Comparison of ENCODE assay signal across 21 cellular contexts in the genomic region with DNA sequence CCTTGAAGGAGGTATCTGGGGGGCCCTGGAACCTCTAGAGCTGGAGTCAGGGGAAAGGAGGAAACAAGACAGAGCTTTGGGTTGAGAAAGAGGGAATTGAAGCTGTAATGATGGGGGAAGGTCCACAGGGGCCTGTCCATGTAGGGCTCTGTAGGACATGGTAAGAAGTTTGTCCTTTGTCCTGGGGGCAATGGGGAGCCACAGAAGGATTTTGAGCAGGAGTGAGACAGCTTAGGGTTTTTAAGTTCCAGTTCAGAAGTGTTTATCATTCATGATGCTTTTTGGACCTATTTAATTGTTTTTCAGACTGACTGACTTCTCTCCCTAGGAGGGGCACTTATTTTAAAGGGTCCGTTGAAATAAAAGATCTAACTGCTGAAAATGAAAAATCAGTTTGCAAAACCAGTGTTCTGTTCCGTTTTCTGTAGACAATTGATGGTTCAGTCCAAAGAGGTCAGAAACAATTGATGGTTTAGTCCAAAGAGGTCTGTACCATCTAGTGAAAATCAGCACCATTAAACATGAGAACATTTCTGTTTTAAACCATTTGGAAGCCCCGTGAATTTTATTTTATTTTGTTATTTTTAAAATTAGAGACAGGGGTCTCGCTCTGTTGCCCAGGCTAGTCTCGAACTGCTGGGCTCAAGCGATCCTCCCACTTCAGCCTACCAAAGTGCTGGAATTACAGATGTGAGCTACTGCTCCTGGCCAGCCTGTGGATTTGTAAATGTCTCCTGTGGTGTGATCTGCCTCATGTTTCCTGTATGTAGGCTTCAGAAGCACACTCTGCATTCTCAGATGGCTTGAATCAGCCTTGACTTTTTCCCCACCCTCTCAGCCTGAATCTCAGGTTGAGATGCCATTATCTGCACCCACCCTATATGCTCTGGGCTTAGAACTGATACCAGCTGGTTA. TPM values are rescaled to one million over a fixed set of nuclear protein-coding genes. Genes with fewer than 3 reads are reported as not detected.
DNase-seq lines count a peak whose midpoint lies in the region; ATAC-seq and TF ChIP-seq lines count a peak whose summit lies in the region.
"Had no signal": no experiment of that assay in that cellular context is flagged by ENCODE, and none has a peak within 500 bp of the region (broad histone marks: within the 10 kb centered on the region; RNA-seq: fewer than 3 reads in every experiment).

No MANE protein-coding gene starts in this region.

- H3K4me1 ChIP-seq in Loucy (ENCODE audit: insufficient read depth, low read length, poor library complexity, severe bottlenecking), result peaks cover 6% of the 10 kb centered on the region
- H3K4me1 ChIP-seq in neural progenitor cell, result no peaks in the 10 kb centered on the region

- no peaks in the 10 kb centered on the region for H3K79me2 ChIP-seq in Loucy (ENCODE audit: insufficient read depth, low read length)
- no peaks in the 10 kb centered on the region for H3K79me2 ChIP-seq in neural progenitor cell (ENCODE audit: low read depth)

- H3K27ac Mint-ChIP-seq in neural progenitor cell, result peak overlapping the region; percentile 68
- H3K27ac Mint-ChIP-seq: activated CD8-positive, alpha-beta memory T cell treated with anti-CD3 and anti-CD28 coated beads, Interleukin-2, amount 10 ng/mL, durations not matched to agents 7 days and 5 days had no signal

- H3K27me3 ChIP-seq in Loucy (ENCODE audit: insufficient read depth, low read length, poor library complexity, severe bottlenecking) (no peaks in the 10 kb centered on the region), neural progenitor cell (no peaks in the 10 kb centered on the region)
- H3K27me3 ChIP-seq: tibial nerve had no signal

- H3K9me3 Mint-ChIP-seq in neural progenitor cell, result no peaks in the 10 kb centered on the region
- H3K9me3 Mint-ChIP-seq: naive thymus-derived CD8-positive, alpha-beta T cell had no signal

- ATAC-seq in HG02571 (IDR thresholded peaks at IDR 0.05; ENCODE audit: unreplicated experiment), result no peak
- no peak for ATAC-seq in HG03097 (IDR thresholded peaks at IDR 0.05; ENCODE audit: low FRiP score, unreplicated experiment)
- ATAC-seq: activated CD8-positive, alpha-beta memory T cell treated with anti-CD3 and anti-CD28 coated beads, Interleukin-2, amount 10 ng/mL, durations not matched to agents 7 days and 5 days; naive thymus-derived CD8-positive, alpha-beta T cell had no signal

- H3K36me3 Mint-ChIP-seq in neural progenitor cell, result no peaks in the 10 kb centered on the region

- H3K9me3 ChIP-seq in Loucy (ENCODE audit: insufficient read depth, low read depth, low read length) (no peaks in the 10 kb centered on the region), neural progenitor cell (ENCODE audit: low read depth) (no peaks in the 10 kb centered on the region)
- H3K9me3 ChIP-seq: tibial nerve had no signal

- H3K4me3 Mint-ChIP-seq in neural progenitor cell, result no peak overlapping the region
- H3K4me3 Mint-ChIP-seq: activated CD8-positive, alpha-beta memory T cell treated with anti-CD3 and anti-CD28 coated beads, Interleukin-2, amount 10 ng/mL, durations not matched to agents 7 days and 5 days; naive thymus-derived CD8-positive, alpha-beta T cell had no signal

- peak overlapping the region; percentile 2 for H3K4me2 ChIP-seq in Loucy (ENCODE audit: low read depth, low read length, poor library complexity, severe bottlenecking)
- H3K4me2 ChIP-seq in neural progenitor cell, result no peak overlapping the region

- H4K20me1 ChIP-seq in Loucy (ENCODE audit: insufficient read depth, low read length, poor library complexity, severe bottlenecking), result no peaks in the 10 kb centered on the region
- H4K20me1 ChIP-seq in neural progenitor cell (ENCODE audit: low read depth), result peaks cover 10% of the 10 kb centered on the region

- no peaks in the 10 kb centered on the region for H3F3A ChIP-seq in Loucy (ENCODE audit: low read depth)
- no peaks in the 10 kb centered on the region for H3F3A ChIP-seq in neural progenitor cell (ENCODE audit: low read depth)

- peaks cover 2% of the 10 kb centered on the region for H3K27me3 Mint-ChIP-seq in neural progenitor cell (ENCODE audit: insufficient read depth, low read depth)
- H3K27me3 Mint-ChIP-seq: activated CD8-positive, alpha-beta memory T cell treated with anti-CD3 and anti-CD28 coated beads, Interleukin-2, amount 10 ng/mL, durations not matched to agents 7 days and 5 days; naive thymus-derived CD8-positive, alpha-beta T cell had no signal

- H2AFZ ChIP-seq in Loucy (ENCODE audit: low read length) (no peak overlapping the region), neural progenitor cell (replicated peaks) (no peak overlapping the region)

- no peaks in the 10 kb centered on the region for H3K9me2 ChIP-seq in Loucy (replicated peaks; ENCODE audit: low read depth, low read length)

- no peak overlapping the region for H3K4me3 ChIP-seq in Loucy (ENCODE audit: low read length, poor library complexity, severe bottlenecking)
- H3K4me3 ChIP-seq in choroid plexus epithelial cell (ENCODE audit: low read depth, low read length), result no peak overlapping the region
- no peak overlapping the region for H3K4me3 ChIP-seq in neural progenitor cell
- H3K4me3 ChIP-seq: tibial nerve had no signal

- H3K9ac ChIP-seq in Loucy (ENCODE audit: low read depth, low read length, poor library complexity, severe bottlenecking) (no peak overlapping the region), neural progenitor cell (no peak overlapping the region)

- H3K27ac ChIP-seq in neural progenitor cell, result no peak overlapping the region
- H3K27ac ChIP-seq: tibial nerve had no signal

- DNase-seq in Daoy (ENCODE audit: low read depth) (peak; percentile 42), choroid plexus epithelial cell (ENCODE audit: low read depth) (peak; percentile 85), neural progenitor cell (ENCODE audit: low spot score) (no peak), NCI-H146 treated with DMSO at 0.1 percent for 48 hours (lab: John Stamatoyannopoulos, UW; ENCODE audit: unreplicated experiment) (no peak)
- DNase-seq in central memory CD4-positive, alpha-beta T cell, result no peak
- DNase-seq: activated CD4-positive, CD25-positive, alpha-beta regulatory T cell; activated CD8-positive, alpha-beta memory T cell treated with anti-CD3 and anti-CD28 coated beads, Interleukin-2, amount 10 ng/mL, durations not matched to agents 7 days and 5 days; activated effector memory CD4-positive, alpha-beta T cell treated with anti-CD3 and anti-CD28 coated beads, Interleukin-2, amount 50 U/mL, for 16 hours; cortex of kidney; MM.1S; naive thymus-derived CD8-positive, alpha-beta T cell; NCI-H1930; NCI-H446; stimulated activated naive CD4-positive, alpha-beta T cell had no signal

- no peak for TF ChIP-seq CTCF in Loucy (conservative IDR thresholded peaks at IDR 0.05; ENCODE audit: low read length)
- no peak for TF ChIP-seq CTCF in choroid plexus epithelial cell (conservative IDR thresholded peaks at IDR 0.05; ENCODE audit: low read depth, low read length)
- no peak for TF ChIP-seq CTCF in neural progenitor cell (IDR thresholded peaks at IDR 0.05)

- H3K36me3 ChIP-seq in Loucy (ENCODE audit: insufficient read depth, low read length) (no peaks in the 10 kb centered on the region), neural progenitor cell (no peaks in the 10 kb centered on the region)

- H3K4me1 Mint-ChIP-seq in neural progenitor cell, result peaks cover 12% of the 10 kb centered on the region

RNA-seq across cellular contexts. Expression of a gene that starts 8.4 kb away (rescaled TPM):
- total RNA-seq in Daoy (2014; rRNA removed; shearing (Covaris generic)), result 118 and 121 TPM in 2 replicates
- 116 and 289 TPM in 2 replicates for total RNA-seq in neural progenitor cell (ENCODE audit: low replicate concordance)

RNA-seq across cellular contexts. Expression of a gene that starts 8.7 kb away (rescaled TPM):
- total RNA-seq in Daoy (2014; rRNA removed; shearing (Covaris generic)), result 5.7 and 22.4 TPM in 2 replicates
- total RNA-seq in neural progenitor cell (ENCODE audit: low replicate concordance), result 10.6 and 13.1 TPM in 2 replicates

RNA-seq across cellular contexts. Expression of a gene that starts 33.0 kb away (rescaled TPM):
- under 0.01 TPM in 1 of 2 replicates, not detected in the other for total RNA-seq in Daoy (2014; rRNA removed; shearing (Covaris generic))
- total RNA-seq in neural progenitor cell (ENCODE audit: low replicate concordance), result 0.34 TPM in 1 of 2 replicates, not detected in the other
- total RNA-seq: activated CD8-positive, alpha-beta memory T cell treated with anti-CD3 and anti-CD28 coated beads, Interleukin-2, amount 10 ng/mL, durations not matched to agents 7 days and 5 days; epithelial cell of proximal tubule; glomerular endothelial cell; T-helper 1 cell treated with Interleukin-12 subunit alpha and Interleukin-12 subunit beta and Interleukin-4 antibody, amounts not matched to agents 30 ng/mL and 1 ng/mL, for 36 hours had no signal

RNA-seq across cellular contexts. Expression of a gene that starts 56.2 kb away (rescaled TPM):
- 0.71 and 1.6 TPM in 2 replicates for total RNA-seq in Daoy (2014; rRNA removed; shearing (Covaris generic))
- total RNA-seq in neural progenitor cell (ENCODE audit: low replicate concordance), result 1.4 and 4.7 TPM in 2 replicates

Comparison
In these comparisons a context has a peak if more than half of its experiments do, and no peak if none do; other contexts are left out.
1. DNase-seq: peak in Daoy (single experiment) and choroid plexus epithelial cell (single experiment); none in neural progenitor cell (single experiment), NCI-H146 treated with DMSO at 0.1 percent for 48 hours (single experiment) and central memory CD4-positive, alpha-beta T cell (single experiment).